20 cellular contexts compared by ENCODE assay signal in genomic region chrX:118498755-118499154, GRCh38. TPM values are rescaled to one million over a fixed set of nuclear protein-coding genes. Genes with fewer than 3 reads are reported as not detected.
DNase-seq lines count a peak whose midpoint lies in the region; ATAC-seq and TF ChIP-seq lines count a peak whose summit lies in the region.
"Had no signal": no experiment of that assay in that cellular context is flagged by ENCODE, and none has a peak within 500 bp of the region (broad histone marks: within the 10 kb centered on the region; RNA-seq: fewer than 3 reads in every experiment).

No MANE protein-coding gene starts in this region.

- H3K4me1 Mint-ChIP-seq in stimulated activated naive CD8-positive, alpha-beta T cell treated with anti-CD3 and anti-CD28 coated beads, Interleukin-15, Interleukin-2, amounts not matched to agents 100 ng/mL and 50 ng/mL, for 24 hours (ENCODE audit: low read depth): peaks cover 53% of the 10 kb centered on the region
- peaks cover 45% of the 10 kb centered on the region for H3K4me1 Mint-ChIP-seq in activated CD8-positive, alpha-beta T cell treated with anti-CD3 and anti-CD28 coated beads for 36 hours (ENCODE audit: low read depth)
- peaks cover 9% of the 10 kb centered on the region for H3K4me1 Mint-ChIP-seq in glutamatergic neuron (ENCODE audit: low read depth, unreplicated experiment)

- peak overlapping the region; percentile 49 for H3K27ac Mint-ChIP-seq in stimulated activated naive CD8-positive, alpha-beta T cell treated with anti-CD3 and anti-CD28 coated beads, Interleukin-15, Interleukin-2, amounts not matched to agents 100 ng/mL and 50 ng/mL, for 24 hours
- peak overlapping the region; percentile 98 for H3K27ac Mint-ChIP-seq in activated CD8-positive, alpha-beta T cell treated with anti-CD3 and anti-CD28 coated beads for 36 hours
- peak overlapping the region; percentile 7 for H3K27ac Mint-ChIP-seq in glutamatergic neuron (ENCODE audit: unreplicated experiment)

- CTCF ChIA-PET in activated CD8-positive, alpha-beta T cell treated with anti-CD3 and anti-CD28 coated beads for 36 hours (lab: Charles Lee): interaction anchor here (0.7 to 1.9 kb wide), 3 partner anchors 19 to 62 kb away, joined by 3 to 5 read pairs (median 4); no protein-coding TSS in a partner anchor

- no peaks in the 10 kb centered on the region for H3K27me3 Mint-ChIP-seq in stimulated activated naive CD8-positive, alpha-beta T cell treated with anti-CD3 and anti-CD28 coated beads, Interleukin-15, Interleukin-2, amounts not matched to agents 100 ng/mL and 50 ng/mL, for 24 hours
- no peaks in the 10 kb centered on the region for H3K27me3 Mint-ChIP-seq in activated CD8-positive, alpha-beta T cell treated with anti-CD3 and anti-CD28 coated beads for 36 hours
- H3K27me3 Mint-ChIP-seq in glutamatergic neuron (ENCODE audit: unreplicated experiment): no peaks in the 10 kb centered on the region

- peak overlapping the region; percentile 62 for H3K4me3 Mint-ChIP-seq in stimulated activated naive CD8-positive, alpha-beta T cell treated with anti-CD3 and anti-CD28 coated beads, Interleukin-15, Interleukin-2, amounts not matched to agents 100 ng/mL and 50 ng/mL, for 24 hours
- H3K4me3 Mint-ChIP-seq in activated CD8-positive, alpha-beta T cell treated with anti-CD3 and anti-CD28 coated beads for 36 hours: peak overlapping the region; percentile 37
- H3K4me3 Mint-ChIP-seq in glutamatergic neuron (ENCODE audit: unreplicated experiment): peak overlapping the region; percentile 83

- POLR2A ChIA-PET in activated CD8-positive, alpha-beta T cell treated with anti-CD3 and anti-CD28 coated beads for 36 hours (lab: Charles Lee): interaction anchor here (0.8 kb wide), 1 partner anchor 29 kb away, joined by 4 read pairs; no protein-coding TSS in a partner anchor

- no peaks in the 10 kb centered on the region for H3K9me3 Mint-ChIP-seq in stimulated activated naive CD8-positive, alpha-beta T cell treated with anti-CD3 and anti-CD28 coated beads, Interleukin-15, Interleukin-2, amounts not matched to agents 100 ng/mL and 50 ng/mL, for 24 hours
- no peaks in the 10 kb centered on the region for H3K9me3 Mint-ChIP-seq in activated CD8-positive, alpha-beta T cell treated with anti-CD3 and anti-CD28 coated beads for 36 hours
- H3K9me3 Mint-ChIP-seq in glutamatergic neuron (ENCODE audit: unreplicated experiment): peaks cover 3% of the 10 kb centered on the region

- TF ChIP-seq CTCF in activated CD8-positive, alpha-beta T cell treated with anti-CD3 and anti-CD28 coated beads for 36 hours (IDR thresholded peaks at IDR 0.05): no peak
- TF ChIP-seq CTCF in glutamatergic neuron (IDR thresholded peaks at IDR 0.05; ENCODE audit: partially characterized antibody, unreplicated experiment): no peak
- TF ChIP-seq CTCF in tibial artery (IDR thresholded peaks at IDR 0.05): no peak

- H3K36me3 ChIP-seq in tibial artery: no peaks in the 10 kb centered on the region
- H3K36me3 ChIP-seq: heart left ventricle, right atrium auricular region, upper lobe of right lung had no signal

- H3K4me1 ChIP-seq in tibial artery: peaks cover 0 to 35% (median 3%) of the 10 kb centered on the region in 4 donors
- H3K4me1 ChIP-seq: right atrium auricular region had no signal

- no peak for DNase-seq in stimulated activated naive CD8-positive, alpha-beta T cell treated with anti-CD3 and anti-CD28 coated beads, Interleukin-15, Interleukin-2, amounts not matched to agents 100 U/mL and 50 U/mL, for 24 hours
- no peak for DNase-seq in activated CD8-positive, alpha-beta T cell treated with anti-CD3 and anti-CD28 coated beads for 36 hours
- DNase-seq in glutamatergic neuron (no peak), tibial artery (no peak), COLO829 (ENCODE audit: low spot score) (no peak), NCI-H1092 treated with DMSO at 0.1 percent for 48 hours (lab: John Stamatoyannopoulos, UW) (no peak), germinal center (ENCODE audit: low spot score) (no peak)
- DNase-seq: activated CD4-positive, CD25-positive, alpha-beta regulatory T cell; activated effector memory CD4-positive, alpha-beta T cell treated with anti-CD3 and anti-CD28 coated beads, Interleukin-2, amount 50 U/mL, for 16 hours; central memory CD4-positive, alpha-beta T cell; EL; heart left ventricle; KBM-7; NCI-H1417 treated with DMSO at 0.1 percent for 48 hours; NCI-H446; stimulated activated CD4-positive, alpha-beta T cell treated with anti-CD3 and anti-CD28 coated beads, Interleukin-2, amount 100 ng/mL, for 24 hours; upper lobe of right lung had no signal

- intact Hi-C loops in activated CD8-positive, alpha-beta T cell treated with anti-CD3 and anti-CD28 coated beads for 36 hours (cut with micrococcal nuclease): loop anchor here (5.0 kb wide), 1 partner anchor 39 kb away; no protein-coding TSS in a partner anchor
- intact Hi-C loops in tibial artery (cut with DNase I; ENCODE audit: low total_unique reads): no loop called here

- H3K36me3 Mint-ChIP-seq in stimulated activated naive CD8-positive, alpha-beta T cell treated with anti-CD3 and anti-CD28 coated beads, Interleukin-15, Interleukin-2, amounts not matched to agents 100 ng/mL and 50 ng/mL, for 24 hours (ENCODE audit: low read depth): no peaks in the 10 kb centered on the region
- H3K36me3 Mint-ChIP-seq in activated CD8-positive, alpha-beta T cell treated with anti-CD3 and anti-CD28 coated beads for 36 hours (ENCODE audit: low read depth): peaks cover 17% of the 10 kb centered on the region
- no peaks in the 10 kb centered on the region for H3K36me3 Mint-ChIP-seq in glutamatergic neuron (ENCODE audit: unreplicated experiment)

- no peak overlapping the region for H3K4me3 ChIP-seq in tibial artery
- H3K4me3 ChIP-seq: right atrium auricular region, upper lobe of right lung had no signal

- no peak for ATAC-seq in stimulated activated naive CD8-positive, alpha-beta T cell treated with anti-CD3 and anti-CD28 coated beads, Interleukin-15, Interleukin-2, amounts not matched to agents 100 U/mL and 50 U/mL, for 24 hours
- no peak for ATAC-seq in activated CD8-positive, alpha-beta T cell treated with anti-CD3 and anti-CD28 coated beads for 36 hours
- ATAC-seq: heart left ventricle, upper lobe of right lung had no signal

- H3K9me3 ChIP-seq in tibial artery: no peaks in the 10 kb centered on the region
- H3K9me3 ChIP-seq: heart left ventricle, right atrium auricular region, upper lobe of right lung had no signal

- H3K27ac ChIP-seq in tibial artery: peak overlapping the region; percentile 92 to 95
- H3K27ac ChIP-seq: epithelial cell of prostate, right atrium auricular region, upper lobe of right lung had no signal

- no peaks in the 10 kb centered on the region for H3K27me3 ChIP-seq in tibial artery
- H3K27me3 ChIP-seq: right atrium auricular region, upper lobe of right lung had no signal

RNA-seq across cellular contexts. Expression of gene DOCK11, which starts 3.1 kb away (rescaled TPM):
- total RNA-seq in activated CD8-positive, alpha-beta T cell treated with anti-CD3 and anti-CD28 coated beads for 36 hours: 10 to 100 TPM; 45.1 to 49.5 TPM
- total RNA-seq in glutamatergic neuron (ENCODE audit: unreplicated experiment): 53.1 TPM

Comparison
In these comparisons a context has a peak if more than half of its experiments do, and no peak if none do; other contexts are left out.
1. H3K27ac Mint-ChIP-seq: peak in every context shown above with its lines; median percentile 98 in activated CD8-positive, alpha-beta T cell treated with anti-CD3 and anti-CD28 coated beads for 36 hours; 49 in stimulated activated naive CD8-positive, alpha-beta T cell treated with anti-CD3 and anti-CD28 coated beads, Interleukin-15, Interleukin-2, amounts not matched to agents 100 ng/mL and 50 ng/mL, for 24 hours; 7 in glutamatergic neuron.